9 cellular contexts compared by ENCODE assay signal in genomic region chr16:48498761-48499600, GRCh38.
A peak's percentile ranks its signal among the peaks of the same experiment; 100 is the strongest.
DNase-seq lines count a peak whose midpoint lies in the region; ATAC-seq and TF ChIP-seq lines count a peak whose summit lies in the region.
"Had no signal": no experiment of that assay in that cellular context is flagged by ENCODE, and none has a peak within 500 bp of the region (broad histone marks: within the 10 kb centered on the region; RNA-seq: fewer than 3 reads in every experiment).

No MANE protein-coding gene starts in this region.

- no peaks in the 10 kb centered on the region for H3K27me3 ChIP-seq in hepatocyte
- no peaks in the 10 kb centered on the region for H3K27me3 ChIP-seq in suprapubic skin

- H3K4me3 ChIP-seq in LNCaP clone FGC (ENCODE audit: low read depth, low read length) (no peak overlapping the region; the same call in 1 of the 2 replicates), hepatocyte (no peak overlapping the region), suprapubic skin (no peak overlapping the region)

- H3K27me3 Mint-ChIP-seq in activated naive CD8-positive, alpha-beta T cell treated with anti-CD3 and anti-CD28 coated beads for 36 hours, result no peaks in the 10 kb centered on the region
- H3K27me3 Mint-ChIP-seq: activated naive CD4-positive, alpha-beta T cell treated with anti-CD3 and anti-CD28 coated beads, Interleukin-2, amount 50 U/mL, for 24 hours had no signal

- H4K20me1 ChIP-seq in hepatocyte (ENCODE audit: insufficient read depth, poor library complexity, severe bottlenecking), result no peaks in the 10 kb centered on the region

- no peaks in the 10 kb centered on the region for H3K36me3 Mint-ChIP-seq in activated naive CD8-positive, alpha-beta T cell treated with anti-CD3 and anti-CD28 coated beads for 36 hours
- H3K36me3 Mint-ChIP-seq: activated naive CD4-positive, alpha-beta T cell treated with anti-CD3 and anti-CD28 coated beads, Interleukin-2, amount 50 U/mL, for 24 hours had no signal

- no peak for TF ChIP-seq EP300 in suprapubic skin (IDR thresholded peaks at IDR 0.05)

- no peak overlapping the region for H3K27ac Mint-ChIP-seq in activated naive CD8-positive, alpha-beta T cell treated with anti-CD3 and anti-CD28 coated beads for 36 hours
- H3K27ac Mint-ChIP-seq: activated naive CD4-positive, alpha-beta T cell treated with anti-CD3 and anti-CD28 coated beads, Interleukin-2, amount 50 U/mL, for 24 hours had no signal

- peaks cover 4% of the 10 kb centered on the region for H3K9me3 Mint-ChIP-seq in activated naive CD8-positive, alpha-beta T cell treated with anti-CD3 and anti-CD28 coated beads for 36 hours
- H3K9me3 Mint-ChIP-seq: activated naive CD4-positive, alpha-beta T cell treated with anti-CD3 and anti-CD28 coated beads, Interleukin-2, amount 50 U/mL, for 24 hours had no signal

- H3K4me2 ChIP-seq in hepatocyte, result peak overlapping the region; percentile 52

- H3K9me3 ChIP-seq in hepatocyte (ENCODE audit: low read depth) (no peaks in the 10 kb centered on the region), suprapubic skin (no peaks in the 10 kb centered on the region)

- no peak overlapping the region for H2AFZ ChIP-seq in hepatocyte

- H3K9me2 ChIP-seq in hepatocyte (replicated peaks; ENCODE audit: insufficient read depth), result no peaks in the 10 kb centered on the region

- TF ChIP-seq CTCF in LNCaP clone FGC (IDR thresholded peaks at IDR 0.05; ENCODE audit: control insufficient read depth, extremely low read depth, insufficient read depth) (no peak), hepatocyte (IDR thresholded peaks at IDR 0.05; ENCODE audit: poor library complexity) (no peak), suprapubic skin (IDR thresholded peaks at IDR 0.05) (no peak)

- ATAC-seq in HG03139 (IDR thresholded peaks at IDR 0.05; ENCODE audit: unreplicated experiment), result no peak

- DNase-seq in LNCaP clone FGC (ENCODE audit: low read depth), result peak; percentile 80
- peak; percentile 34 for DNase-seq in astrocyte of the hippocampus (ENCODE audit: low read depth, low spot score)
- peak; percentile 64 for DNase-seq in hepatocyte (ENCODE audit: low spot score)
- peak in 1 of 2 donors; percentile 84 for DNase-seq in suprapubic skin (ENCODE audit: low spot score in 2 of 2)
- no peak for DNase-seq in HuH-7.5 (ENCODE audit: low spot score)
- DNase-seq in activated naive CD8-positive, alpha-beta T cell treated with anti-CD3 and anti-CD28 coated beads for 36 hours, result no peak
- no peak for DNase-seq in D341Med (ENCODE audit: low spot score)

- H3K4me3 Mint-ChIP-seq in activated naive CD8-positive, alpha-beta T cell treated with anti-CD3 and anti-CD28 coated beads for 36 hours, result no peak overlapping the region
- H3K4me3 Mint-ChIP-seq: activated naive CD4-positive, alpha-beta T cell treated with anti-CD3 and anti-CD28 coated beads, Interleukin-2, amount 50 U/mL, for 24 hours had no signal

- H3K27ac ChIP-seq in hepatocyte (peak overlapping the region; percentile 78), suprapubic skin (peak overlapping the region; percentile 21)

- TF ChIP-seq POLR2A in suprapubic skin (IDR thresholded peaks at IDR 0.05), result no peak

- no peaks in the 10 kb centered on the region for H3K4me1 Mint-ChIP-seq in activated naive CD8-positive, alpha-beta T cell treated with anti-CD3 and anti-CD28 coated beads for 36 hours
- H3K4me1 Mint-ChIP-seq: activated naive CD4-positive, alpha-beta T cell treated with anti-CD3 and anti-CD28 coated beads, Interleukin-2, amount 50 U/mL, for 24 hours had no signal

- peaks cover 33% of the 10 kb centered on the region for H3K4me1 ChIP-seq in hepatocyte (ENCODE audit: insufficient read depth)
- H3K4me1 ChIP-seq in suprapubic skin, result peaks cover 29% of the 10 kb centered on the region

- no peaks in the 10 kb centered on the region for H3K36me3 ChIP-seq in hepatocyte (replicated peaks; ENCODE audit: insufficient read depth, low read depth)
- H3K36me3 ChIP-seq in suprapubic skin, result no peaks in the 10 kb centered on the region

- H3K79me2 ChIP-seq in hepatocyte, result no peaks in the 10 kb centered on the region

- 41% methylated on average over 6 of the region's 6 CpGs for WGBS in hepatocyte (ENCODE audit: low lambda C conversion rate, missing lambda C conversion rate)
- 42% methylated on average over 6 of the region's 6 CpGs for WGBS in suprapubic skin

Comparison
In these comparisons a context has a peak if more than half of its experiments do, and no peak if none do; other contexts are left out.
1. DNase-seq: peak in LNCaP clone FGC (single experiment), astrocyte of the hippocampus (single experiment) and hepatocyte (single experiment); none in HuH-7.5 (single experiment), activated naive CD8-positive, alpha-beta T cell treated with anti-CD3 and anti-CD28 coated beads for 36 hours (single experiment) and D341Med (single experiment).